In genomic region chrX:111868726-111869638, GRCh38 we compare ENCODE assay signal across 8 cellular contexts. TPM values are rescaled to one million over a fixed set of nuclear protein-coding genes. Genes with fewer than 3 reads are reported as not detected.
DNase-seq lines count a peak whose midpoint lies in the region; ATAC-seq and TF ChIP-seq lines count a peak whose summit lies in the region.

No MANE protein-coding gene starts in this region.

- H3K36me3 ChIP-seq in skeletal muscle tissue (ENCODE audit: control insufficient read depth in 3 of 3, insufficient read depth in 3 of 3, low read length in 3 of 3) (no peaks in the 10 kb centered on the region), sigmoid colon (no peaks in the 10 kb centered on the region)

- H3K9me3 ChIP-seq in skeletal muscle tissue (ENCODE audit: control insufficient read depth in 3 of 3, low read length in 3 of 3) (no peaks in the 10 kb centered on the region), sigmoid colon (no peaks in the 10 kb centered on the region)

- ATAC-seq in HG02943 (IDR thresholded peaks at IDR 0.05; ENCODE audit: low read depth, unreplicated experiment): peak; percentile 42
- ATAC-seq in WTC11: peak; percentile 23

- H3K27me3 ChIP-seq in skeletal muscle tissue (ENCODE audit: control insufficient read depth in 3 of 3, insufficient read depth in 3 of 3, low read length in 3 of 3) (peaks cover 0 to 3% (median 0%) of the 10 kb centered on the region in 3 donors), sigmoid colon (no peaks in the 10 kb centered on the region)

- peak; percentile 78 for DNase-seq in NCI-H2171 treated with DMSO at 0.1 percent for 48 hours (lab: John Stamatoyannopoulos, UW)
- DNase-seq in NCI-H2171 (lab: John Stamatoyannopoulos, UW): no peak
- no peak for DNase-seq in WTC11 (ENCODE audit: low spot score)
- DNase-seq in sigmoid colon: no peak
- no peak for DNase-seq in HuH-7 (ENCODE audit: low spot score)
- DNase-seq in foreskin fibroblast: no peak

- TF ChIP-seq EP300 in sigmoid colon (IDR thresholded peaks at IDR 0.05): no peak

- CTCF ChIA-PET in WTC11 (lab: Charles Lee): interaction anchor here (0.6 to 2.8 kb wide), 12 partner anchors 45 to 295 kb away, joined by 3 to 28 read pairs (median 5); no protein-coding TSS in a partner anchor

- intact Hi-C loops in sigmoid colon (cut with DNase I): loop anchor here (10.0 kb wide), 1 partner anchor 776 kb away; no protein-coding TSS in a partner anchor

- no peak for TF ChIP-seq POLR2A in sigmoid colon (IDR thresholded peaks at IDR 0.05)

- POLR2A ChIA-PET in WTC11 (lab: Charles Lee): interaction anchor here (0.7 kb wide), 1 partner anchor 247 kb away, joined by 7 read pairs; no protein-coding TSS in a partner anchor

- H3K27me3 Mint-ChIP-seq in WTC11 (ENCODE audit: low read depth): no peaks in the 10 kb centered on the region; the same call in 1 of the 2 replicates

- TF ChIP-seq CTCF in WTC11 (IDR thresholded peaks at IDR 0.05) (no peak), sigmoid colon (IDR thresholded peaks at IDR 0.05) (no peak), foreskin fibroblast (IDR thresholded peaks at IDR 0.05; ENCODE audit: low read depth, low read length) (no peak)

- H3K4me1 ChIP-seq in skeletal muscle tissue (ENCODE audit: control insufficient read depth in 3 of 3, insufficient read depth in 3 of 3, low read length in 3 of 3): no peaks in the 10 kb centered on the region
- peaks cover 0 to 5% (median 0%) of the 10 kb centered on the region in 4 donors for H3K4me1 ChIP-seq in sigmoid colon

- peaks cover 16% of the 10 kb centered on the region for H3K4me1 Mint-ChIP-seq in WTC11

- 27 to 42% methylated on average over 5 of the region's 5 CpGs for WGBS in sigmoid colon, 2 donors

- H3K9ac ChIP-seq in skeletal muscle tissue (ENCODE audit: low read depth in 1 of 3, low read length in 3 of 3): no peak overlapping the region

- H3K4me3 Mint-ChIP-seq in WTC11: no peak overlapping the region

- H3K4me3 ChIP-seq in skeletal muscle tissue (ENCODE audit: low read length in 3 of 3): no peak overlapping the region
- H3K4me3 ChIP-seq in sigmoid colon: no peak overlapping the region
- H3K4me3 ChIP-seq in foreskin fibroblast (ENCODE audit: low read depth in 1 of 2, low read length in 2 of 2): no peak overlapping the region

- no peaks in the 10 kb centered on the region for H3K9me3 Mint-ChIP-seq in WTC11

- H3K27ac Mint-ChIP-seq in WTC11: peak overlapping the region; percentile 57; the same call in 1 of the 2 replicates

- no peaks in the 10 kb centered on the region for H3K36me3 Mint-ChIP-seq in WTC11

- H3K27ac ChIP-seq in skeletal muscle tissue (ENCODE audit: low read depth, low read length) (peak overlapping the region; percentile 13), sigmoid colon (no peak overlapping the region)

TF ChIP-seq in WTC11, 78 proteins besides CTCF, POLR2A, EP300 and RAD21:
- TF ChIP-seq ETV6 (CRISPR knock-in tag; IDR thresholded peaks at IDR 0.05): no peak
- TF ChIP-seq ZNF263 (CRISPR knock-in tag; IDR thresholded peaks at IDR 0.05; ENCODE audit: low read depth): no peak
- TF ChIP-seq IRF2 (CRISPR knock-in tag; IDR thresholded peaks at IDR 0.05; ENCODE audit: borderline replicate concordance, low read depth): no peak
- TF ChIP-seq USF2 (CRISPR knock-in tag; IDR thresholded peaks at IDR 0.05): no peak
- no peak for TF ChIP-seq NFYB (CRISPR knock-in tag; conservative IDR thresholded peaks at IDR 0.05; ENCODE audit: low read depth)
- TF ChIP-seq, protein P1, sequence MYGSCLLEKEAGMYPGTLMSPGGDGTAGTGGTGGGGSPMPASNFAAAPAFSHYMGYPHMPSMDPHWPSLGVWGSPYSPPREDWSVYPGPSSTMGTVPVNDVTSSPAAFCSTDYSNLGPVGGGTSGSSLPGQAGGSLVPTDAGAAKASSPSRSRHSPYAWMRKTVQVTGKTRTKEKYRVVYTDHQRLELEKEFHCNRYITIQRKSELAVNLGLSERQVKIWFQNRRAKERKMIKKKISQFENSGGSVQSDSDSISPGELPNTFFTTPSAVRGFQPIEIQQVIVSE (CRISPR knock-in tag; IDR thresholded peaks at IDR 0.05; ENCODE audit: borderline replicate concordance): no peak
- TF ChIP-seq ZNF232 (CRISPR knock-in tag; IDR thresholded peaks at IDR 0.05): no peak
- TF ChIP-seq SMAD4 (CRISPR knock-in tag; IDR thresholded peaks at IDR 0.05): no peak
- TF ChIP-seq ZNF396 (CRISPR knock-in tag; IDR thresholded peaks at IDR 0.05; ENCODE audit: borderline replicate concordance): no peak
- no peak for TF ChIP-seq FOXP1 (CRISPR knock-in tag; IDR thresholded peaks at IDR 0.05; ENCODE audit: borderline replicate concordance)
- TF ChIP-seq, protein P2, sequence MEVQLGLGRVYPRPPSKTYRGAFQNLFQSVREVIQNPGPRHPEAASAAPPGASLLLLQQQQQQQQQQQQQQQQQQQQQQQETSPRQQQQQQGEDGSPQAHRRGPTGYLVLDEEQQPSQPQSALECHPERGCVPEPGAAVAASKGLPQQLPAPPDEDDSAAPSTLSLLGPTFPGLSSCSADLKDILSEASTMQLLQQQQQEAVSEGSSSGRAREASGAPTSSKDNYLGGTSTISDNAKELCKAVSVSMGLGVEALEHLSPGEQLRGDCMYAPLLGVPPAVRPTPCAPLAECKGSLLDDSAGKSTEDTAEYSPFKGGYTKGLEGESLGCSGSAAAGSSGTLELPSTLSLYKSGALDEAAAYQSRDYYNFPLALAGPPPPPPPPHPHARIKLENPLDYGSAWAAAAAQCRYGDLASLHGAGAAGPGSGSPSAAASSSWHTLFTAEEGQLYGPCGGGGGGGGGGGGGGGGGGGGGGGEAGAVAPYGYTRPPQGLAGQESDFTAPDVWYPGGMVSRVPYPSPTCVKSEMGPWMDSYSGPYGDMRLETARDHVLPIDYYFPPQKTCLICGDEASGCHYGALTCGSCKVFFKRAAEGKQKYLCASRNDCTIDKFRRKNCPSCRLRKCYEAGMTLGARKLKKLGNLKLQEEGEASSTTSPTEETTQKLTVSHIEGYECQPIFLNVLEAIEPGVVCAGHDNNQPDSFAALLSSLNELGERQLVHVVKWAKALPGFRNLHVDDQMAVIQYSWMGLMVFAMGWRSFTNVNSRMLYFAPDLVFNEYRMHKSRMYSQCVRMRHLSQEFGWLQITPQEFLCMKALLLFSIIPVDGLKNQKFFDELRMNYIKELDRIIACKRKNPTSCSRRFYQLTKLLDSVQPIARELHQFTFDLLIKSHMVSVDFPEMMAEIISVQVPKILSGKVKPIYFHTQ (CRISPR knock-in tag; IDR thresholded peaks at IDR 0.05): no peak
- no peak for TF ChIP-seq GRHL2 (CRISPR knock-in tag; IDR thresholded peaks at IDR 0.05; ENCODE audit: insufficient replicate concordance, severe bottlenecking)
- TF ChIP-seq, protein P3, sequence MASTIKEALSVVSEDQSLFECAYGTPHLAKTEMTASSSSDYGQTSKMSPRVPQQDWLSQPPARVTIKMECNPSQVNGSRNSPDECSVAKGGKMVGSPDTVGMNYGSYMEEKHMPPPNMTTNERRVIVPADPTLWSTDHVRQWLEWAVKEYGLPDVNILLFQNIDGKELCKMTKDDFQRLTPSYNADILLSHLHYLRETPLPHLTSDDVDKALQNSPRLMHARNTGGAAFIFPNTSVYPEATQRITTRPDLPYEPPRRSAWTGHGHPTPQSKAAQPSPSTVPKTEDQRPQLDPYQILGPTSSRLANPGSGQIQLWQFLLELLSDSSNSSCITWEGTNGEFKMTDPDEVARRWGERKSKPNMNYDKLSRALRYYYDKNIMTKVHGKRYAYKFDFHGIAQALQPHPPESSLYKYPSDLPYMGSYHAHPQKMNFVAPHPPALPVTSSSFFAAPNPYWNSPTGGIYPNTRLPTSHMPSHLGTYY (CRISPR knock-in tag; IDR thresholded peaks at IDR 0.05): no peak
- no peak for TF ChIP-seq ZNF138 (CRISPR knock-in tag; conservative IDR thresholded peaks at IDR 0.05)
- no peak for TF ChIP-seq HMGA2 (CRISPR knock-in tag; IDR thresholded peaks at IDR 0.05)

RNA-seq across cellular contexts. Expression of gene TRPC5OS, which starts 7.0 kb away (rescaled TPM):
- total RNA-seq in WTC11 (2021): not detected in 3 replicates
- total RNA-seq in skeletal muscle tissue: not detected
- total RNA-seq in sigmoid colon: not detected
- polyA plus RNA-seq in sigmoid colon: not detected
